In the genomic region with DNA sequence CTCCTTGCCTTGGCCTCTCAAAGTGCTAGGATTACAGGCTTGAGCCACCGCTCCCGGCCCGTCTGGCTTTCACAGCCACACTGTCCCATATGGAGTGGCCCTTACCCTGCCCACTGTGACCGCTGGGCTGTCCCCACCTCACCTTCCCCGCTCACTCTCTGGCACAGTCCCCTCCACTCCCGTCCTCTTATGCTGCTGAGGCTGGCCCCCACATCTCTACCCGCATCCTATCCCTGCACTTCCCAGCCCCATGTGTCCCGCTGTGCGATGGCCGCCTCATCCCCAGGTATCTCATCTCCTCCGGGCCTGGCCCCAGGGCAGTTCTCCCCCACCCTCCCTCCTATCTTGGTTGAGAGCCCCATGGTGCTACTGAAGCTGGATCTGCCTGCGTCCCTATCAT, we compare ENCODE assay signal across 28 cellular contexts.
"Had no signal": no experiment of that assay in that cellular context is flagged by ENCODE, and none has a peak within 500 bp of the region (broad histone marks: within the 10 kb centered on the region; RNA-seq: fewer than 3 reads in every experiment).

No MANE protein-coding gene starts in this region.

- H3K27ac Mint-ChIP-seq: activated CD4-positive, alpha-beta memory T cell treated with anti-CD3 and anti-CD28 coated beads, Interleukin-2, amount 10 ng/mL, durations not matched to agents 7 days and 5 days; activated CD4-positive, alpha-beta T cell treated with anti-CD3 and anti-CD28 coated beads for 36 hours; activated T-cell treated with anti-CD3 and anti-CD28 coated beads, Interleukin-2, amount 50 U/mL, for 72 hours; activated T-helper 2 cell treated with anti-CD3 and anti-CD28 coated beads, Interferon-gamma antibody, Interleukin-2, Interleukin-4, amounts not matched to agents 10 μg/mL and 5 μg/mL and 100 μg/mL, durations not matched to agents 14 hours and 24 hours and 36 hours; T-helper 1 cell treated with Interleukin-12 subunit alpha and Interleukin-12 subunit beta and Interleukin-4 antibody, amounts not matched to agents 30 μg/mL and 1 μg/mL, for 36 hours had no signal

- H3K27ac ChIP-seq: ascending aorta, body of pancreas, Peyer's patch, VCaP had no signal

- H3K27me3 Mint-ChIP-seq: activated CD4-positive, alpha-beta T cell treated with anti-CD3 and anti-CD28 coated beads for 36 hours had no signal

- H3K4me1 ChIP-seq: ascending aorta, body of pancreas, Peyer's patch had no signal

- DNase-seq: activated CD4-positive, alpha-beta memory T cell treated with anti-CD3 and anti-CD28 coated beads, Interleukin-2, amount 10 ng/mL, durations not matched to agents 7 days and 5 days; activated CD4-positive, alpha-beta T cell treated with anti-CD3 and anti-CD28 coated beads for 36 hours; activated CD4-positive, alpha-beta T cell treated with anti-CD3 and anti-CD28 coated beads, Interleukin-2, amount 50 U/mL, for 1 hour; activated gamma-delta T cell treated with Interleukin-2 at 50 U/mL for 16 hours; activated naive CD4-positive, alpha-beta T cell treated with anti-CD3 and anti-CD28 coated beads, Interleukin-2, amount 50 U/mL, for 16 hours; activated T-cell treated with anti-CD3 and anti-CD28 coated beads for 4 hours; activated T-cell treated with anti-CD3 and anti-CD28 coated beads, Interleukin-2, amount 50 U/mL, for 72 hours; body of pancreas; central memory CD4-positive, alpha-beta T cell; MG63; MV-4-11; NCI-H1092 treated with DMSO at 0.1 percent for 48 hours; NCI-H1417 treated with DMSO at 0.1 percent for 48 hours; NCI-H1694; NCI-H2029; NCI-H2107; NCI-H2171 treated with DMSO at 0.1 percent for 48 hours; NCI-H345; NCI-H510A treated with DMSO at 0.1 percent for 48 hours; NCI-H69; NK-92 treated with Interleukin-12 subunit alpha and Interleukin-12 subunit beta, amount 100 ng/mL, for 24 hours; Peyer's patch; SHP77 treated with DMSO at 0.1 percent for 48 hours had no signal

- ATAC-seq: activated CD4-positive, alpha-beta T cell treated with anti-CD3 and anti-CD28 coated beads for 36 hours; activated T-cell treated with anti-CD3 and anti-CD28 coated beads, Interleukin-2, amount 50 U/mL, for 72 hours; body of pancreas had no signal

- H3K9me3 ChIP-seq: body of pancreas, MG63, Peyer's patch had no signal

- H3K36me3 ChIP-seq: ascending aorta, MG63, Peyer's patch had no signal

- FAIRE-seq: bronchial epithelial cell had no signal

- H3K4me3 Mint-ChIP-seq: activated CD4-positive, alpha-beta memory T cell treated with anti-CD3 and anti-CD28 coated beads, Interleukin-2, amount 10 ng/mL, durations not matched to agents 7 days and 5 days; activated CD4-positive, alpha-beta T cell treated with anti-CD3 and anti-CD28 coated beads for 36 hours; activated T-cell treated with anti-CD3 and anti-CD28 coated beads, Interleukin-2, amount 50 U/mL, for 72 hours; T-helper 1 cell treated with Interleukin-12 subunit alpha and Interleukin-12 subunit beta and Interleukin-4 antibody, amounts not matched to agents 30 μg/mL and 1 μg/mL, for 36 hours had no signal

- H3K27me3 ChIP-seq: ascending aorta, body of pancreas, MG63, Peyer's patch had no signal

- H3K4me3 ChIP-seq: ascending aorta, body of pancreas, MG63, Peyer's patch had no signal
